Comparison of ENCODE assay signal across 17 cellular contexts in the genomic region with DNA sequence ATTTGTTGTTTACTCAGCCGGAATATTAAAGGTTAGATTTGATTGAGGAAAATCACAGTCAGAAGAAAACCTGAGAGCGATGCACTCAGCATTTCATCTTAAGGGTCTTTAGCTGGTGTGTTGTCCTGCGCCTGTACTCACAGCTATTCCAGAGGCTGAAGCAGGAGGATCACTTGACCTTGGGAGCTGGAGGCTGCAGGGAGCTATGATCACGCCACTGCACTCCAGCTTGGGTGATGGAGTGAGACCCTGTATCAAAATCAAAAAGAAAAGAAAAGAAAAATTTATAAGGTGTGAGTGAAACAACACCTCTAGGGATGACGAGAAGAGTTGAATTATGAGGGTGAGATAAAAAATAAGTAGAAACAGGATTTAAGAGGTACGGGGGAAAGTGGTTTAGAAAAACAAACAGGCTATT.
DNase-seq lines count a peak whose midpoint lies in the region; ATAC-seq lines count a peak whose summit lies in the region.
"Had no signal": no experiment of that assay in that cellular context is flagged by ENCODE, and none has a peak within 500 bp of the region (broad histone marks: within the 10 kb centered on the region; RNA-seq: fewer than 3 reads in every experiment).

No MANE protein-coding gene starts in this region.

- H3K9me3 ChIP-seq in ES-I3 (ENCODE audit: control insufficient read depth, insufficient read depth, low read length): no peaks in the 10 kb centered on the region
- no peaks in the 10 kb centered on the region for H3K9me3 ChIP-seq in HUES64 (ENCODE audit: insufficient read depth, low read depth, low read length)
- no peaks in the 10 kb centered on the region for H3K9me3 ChIP-seq in iPS-15b (ENCODE audit: control insufficient read depth, insufficient read depth, low read length)
- no peaks in the 10 kb centered on the region for H3K9me3 ChIP-seq in right cardiac atrium (ENCODE audit: control insufficient read depth, low read length)

- WGBS in HUES64: 85% methylated on average over 6 of the region's 6 CpGs
- 64% methylated on average over 6 of the region's 6 CpGs for WGBS in right cardiac atrium

- H3K36me3 ChIP-seq in ES-I3 (ENCODE audit: insufficient read depth, low read length) (no peaks in the 10 kb centered on the region), HUES64 (ENCODE audit: insufficient read depth, low read length) (no peaks in the 10 kb centered on the region), iPS-15b (ENCODE audit: control insufficient read depth, insufficient read depth, low read length) (no peaks in the 10 kb centered on the region)
- H3K36me3 ChIP-seq: tibial nerve had no signal

- H3K27me3 ChIP-seq in HUES64 (ENCODE audit: insufficient read depth, low read length): peaks cover 46% of the 10 kb centered on the region
- peaks cover 64% of the 10 kb centered on the region for H3K27me3 ChIP-seq in iPS-15b (ENCODE audit: control insufficient read depth, insufficient read depth, low read length)
- peaks cover 6% of the 10 kb centered on the region for H3K27me3 ChIP-seq in right cardiac atrium (ENCODE audit: control insufficient read depth, insufficient read depth)

- H3K4me3 ChIP-seq in HUES64 (ENCODE audit: low read length): peak overlapping the region; percentile 87
- H3K4me3 ChIP-seq in iPS-15b (ENCODE audit: low read depth, low read length): peak overlapping the region; percentile 83
- no peak overlapping the region for H3K4me3 ChIP-seq in right cardiac atrium (ENCODE audit: low read length)
- H3K4me3 ChIP-seq: tibial nerve had no signal

- intact Hi-C loops in right cardiac atrium (cut with DNase I): no loop called here

- DNase-seq in RKO (ENCODE audit: low spot score) (peak; percentile 42), GM19240 (ENCODE audit: insufficient read length, low spot score) (no peak), right cardiac atrium (no peak)
- DNase-seq: activated CD4-positive, CD25-positive, alpha-beta regulatory T cell treated with anti-CD3 and anti-CD28 coated beads, Interleukin-2, amount 50 U/mL, for 72 hours; activated naive CD8-positive, alpha-beta T cell treated with anti-CD3 and anti-CD28 coated beads, Interleukin-2, amount 10 ng/mL, durations not matched to agents 7 days and 5 days; GOT3; NCI-H2107; NCI-H524 treated with DMSO at 0.1 percent for 48 hours; posterior cingulate gyrus; T1000 had no signal

- no peaks in the 10 kb centered on the region for H3K4me1 ChIP-seq in ES-I3 (ENCODE audit: insufficient read depth, low read length)
- no peaks in the 10 kb centered on the region for H3K4me1 ChIP-seq in HUES64 (ENCODE audit: insufficient read depth, low read length)
- H3K4me1 ChIP-seq in iPS-15b (ENCODE audit: control insufficient read depth, insufficient read depth, low read length): no peaks in the 10 kb centered on the region
- no peaks in the 10 kb centered on the region for H3K4me1 ChIP-seq in right cardiac atrium (ENCODE audit: control insufficient read depth, insufficient read depth, low read length)
- H3K4me1 ChIP-seq: tibial nerve had no signal

- H3K9ac ChIP-seq in ES-I3 (ENCODE audit: low read depth, low read length): peak overlapping the region; percentile 95; the same call in 1 of the 2 replicates
- no peak overlapping the region for H3K9ac ChIP-seq in HUES64 (ENCODE audit: low read depth, low read length)
- no peak overlapping the region for H3K9ac ChIP-seq in iPS-15b (ENCODE audit: low read depth, low read length)

- ATAC-seq in right cardiac atrium: no peak
- no peak for ATAC-seq in GM21447 (IDR thresholded peaks at IDR 0.05; ENCODE audit: unreplicated experiment)
- ATAC-seq: natural killer cell treated with Interleukin-12 subunit alpha and Interleukin-12 subunit beta and Interleukin-15 and Interleukin-18, amount 100 ng/mL, for 72 hours had no signal

- H3K27ac ChIP-seq in HUES64 (ENCODE audit: low read depth, low read length) (no peak overlapping the region), right cardiac atrium (ENCODE audit: low read length) (no peak overlapping the region)
- H3K27ac ChIP-seq: epithelial cell of prostate, tibial nerve had no signal
